9 cellular contexts compared by ENCODE assay signal in the genomic region with DNA sequence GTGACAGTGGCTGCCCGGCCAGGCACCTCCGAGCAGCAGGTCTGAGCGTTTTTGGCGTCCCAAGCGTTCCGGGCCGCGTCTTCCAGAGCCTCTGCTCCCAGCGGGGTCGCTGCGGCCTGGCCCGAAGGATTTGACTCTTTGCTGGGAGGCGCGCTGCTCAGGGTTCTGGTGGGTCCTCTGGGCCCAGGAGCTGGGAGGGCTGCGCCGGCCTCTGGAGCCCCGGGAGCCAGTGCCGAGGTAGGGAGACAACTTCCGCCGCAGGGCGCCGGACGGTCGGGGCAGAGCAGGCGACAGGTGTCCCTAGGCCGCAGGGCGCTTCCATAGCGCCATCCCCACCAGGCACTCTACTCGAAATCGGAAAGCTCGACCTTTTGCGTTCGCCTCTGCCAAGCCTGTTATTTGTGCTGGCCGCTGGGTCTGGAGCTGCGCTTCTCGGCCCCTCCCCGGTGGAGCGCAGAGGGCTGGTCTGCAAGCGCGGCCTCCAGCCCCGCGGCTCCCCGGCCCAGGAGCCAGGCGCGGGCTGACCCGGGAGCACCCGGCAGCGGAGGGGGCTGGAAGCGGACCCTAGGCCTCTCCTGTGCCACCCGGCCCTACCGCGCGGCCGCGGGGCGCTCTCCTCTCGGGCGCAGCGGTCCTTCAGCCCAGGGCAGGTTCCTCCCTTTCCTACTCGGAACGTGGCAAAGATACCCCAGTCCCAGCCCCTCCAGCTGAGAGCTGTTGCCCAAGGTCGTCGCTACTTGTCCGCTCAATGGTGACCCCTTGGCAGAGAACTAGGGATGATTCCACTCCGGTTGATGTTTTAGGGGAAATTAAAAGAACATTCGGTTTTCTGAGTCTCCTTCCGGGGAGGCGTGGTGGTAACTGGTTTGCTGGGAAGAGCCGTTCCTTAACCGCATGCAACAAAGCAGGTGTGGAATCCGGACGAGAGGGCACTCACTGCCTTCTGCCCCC. TPM values are rescaled to one million over a fixed set of nuclear protein-coding genes. Genes with fewer than 3 reads are reported as not detected.
DNase-seq lines count a peak whose midpoint lies in the region; ATAC-seq and TF ChIP-seq lines count a peak whose summit lies in the region.
"Had no signal": no experiment of that assay in that cellular context is flagged by ENCODE, and none has a peak within 500 bp of the region (broad histone marks: within the 10 kb centered on the region; RNA-seq: fewer than 3 reads in every experiment).

No MANE protein-coding gene starts in this region.

- no peak overlapping the region for H3K23ac ChIP-seq in neuronal stem cell (ENCODE audit: low read depth, low read length, poor library complexity)

- H3K4me3 Mint-ChIP-seq in CD8-positive, alpha-beta memory T cell = peak overlapping the region in 4 of 7 donors; percentile 36 to 48 (median 46)

- H3K14ac ChIP-seq in neuronal stem cell (ENCODE audit: low read length) = no peak overlapping the region

- H3K4me1 Mint-ChIP-seq in CD8-positive, alpha-beta memory T cell = peaks cover 12 to 39% (median 15%) of the 10 kb centered on the region in 3 donors

- no peaks in the 10 kb centered on the region for H3K79me2 ChIP-seq in MM.1S (ENCODE audit: low read length)

- H3K27me3 Mint-ChIP-seq in CD8-positive, alpha-beta memory T cell = peaks cover 47 to 66% of the 10 kb centered on the region in 2 donors

- H3F3A ChIP-seq in MM.1S (ENCODE audit: insufficient read depth, low read length) = no peaks in the 10 kb centered on the region

- no peak overlapping the region for H2BK12ac ChIP-seq in neuronal stem cell (ENCODE audit: low read length)

- peaks cover 47% of the 10 kb centered on the region for H3K27me3 ChIP-seq in CD8-positive, alpha-beta memory T cell (ENCODE audit: insufficient read depth, low read length, poor library complexity, severe bottlenecking)
- peaks cover 89% of the 10 kb centered on the region for H3K27me3 ChIP-seq in MM.1S (replicated peaks; ENCODE audit: insufficient read depth, low read length)
- H3K27me3 ChIP-seq in neuronal stem cell (ENCODE audit: control insufficient read depth in 3 of 3, insufficient read depth in 3 of 3, low read depth in 1 of 3, low read length in 3 of 3) = peaks cover 92 to 99% (median 98%) of the 10 kb centered on the region in 3 experiments

- H2AK5ac ChIP-seq in neuronal stem cell (ENCODE audit: low read depth, low read length) = peak overlapping the region; percentile 73

- H3K9me3 Mint-ChIP-seq in CD8-positive, alpha-beta memory T cell = no peaks in the 10 kb centered on the region

- H2BK120ac ChIP-seq in neuronal stem cell (ENCODE audit: low read depth, low read length) = no peak overlapping the region

- no peak overlapping the region for H3K27ac ChIP-seq in CD8-positive, alpha-beta memory T cell (ENCODE audit: low read depth, low read length)
- H3K27ac ChIP-seq in MM.1S (ENCODE audit: low read length) = no peak overlapping the region
- H3K27ac ChIP-seq in neuronal stem cell (replicated peaks; ENCODE audit: low read length) = no peak overlapping the region

- DNase-seq in CD8-positive, alpha-beta memory T cell = no peak
- DNase-seq in MM.1S = no peak
- DNase-seq in ecto neural progenitor cell (ENCODE audit: low spot score) = peak; percentile 71
- DNase-seq in neuronal stem cell (ENCODE audit: low spot score) = peak; percentile 54
- no peak for DNase-seq in mucosa of gallbladder (ENCODE audit: low spot score)

- peaks cover 13% of the 10 kb centered on the region for H3K4me1 ChIP-seq in CD8-positive, alpha-beta memory T cell (ENCODE audit: insufficient read depth, low read length)
- peaks cover 7% of the 10 kb centered on the region; the same call in 1 of the 2 replicates for H3K4me1 ChIP-seq in MM.1S (ENCODE audit: low read length)
- peaks cover 8 to 25% of the 10 kb centered on the region in 2 donors for H3K4me1 ChIP-seq in neuronal stem cell (ENCODE audit: control insufficient read depth in 2 of 2, insufficient read depth in 1 of 2, low read depth in 1 of 2, low read length in 2 of 2)

- H3K4me2 ChIP-seq in MM.1S (ENCODE audit: low read depth, low read length) = peak overlapping the region; percentile 22; the same call in 1 of the 2 replicates
- peak overlapping the region; percentile 68 for H3K4me2 ChIP-seq in neuronal stem cell (ENCODE audit: insufficient read depth, low read length, poor library complexity, severe bottlenecking)

- H3K9ac ChIP-seq in MM.1S (ENCODE audit: low read length) (no peak overlapping the region), neuronal stem cell (ENCODE audit: low read depth, low read length, poor library complexity) (no peak overlapping the region)

- no peak overlapping the region for H4K91ac ChIP-seq in neuronal stem cell (ENCODE audit: low read depth, low read length, poor library complexity)

- H3K4me3 ChIP-seq in CD8-positive, alpha-beta memory T cell (ENCODE audit: low read length) = no peak overlapping the region
- H3K4me3 ChIP-seq in MM.1S (ENCODE audit: low read length) = no peak overlapping the region
- peak overlapping the region; percentile 25 to 36 for H3K4me3 ChIP-seq in neuronal stem cell (ENCODE audit: low read length in 2 of 2)

- no peak for TF ChIP-seq CTCF in MM.1S (IDR thresholded peaks at IDR 0.05; ENCODE audit: low read length)

- POLR2A ChIA-PET in CD8-positive, alpha-beta memory T cell (lab: Charles Lee) = no interaction called here

- no peaks in the 10 kb centered on the region for H3K36me3 Mint-ChIP-seq in CD8-positive, alpha-beta memory T cell

- no peaks in the 10 kb centered on the region for H3K36me3 ChIP-seq in CD8-positive, alpha-beta memory T cell (ENCODE audit: insufficient read depth, low read length)
- H3K36me3 ChIP-seq in MM.1S (replicated peaks; ENCODE audit: insufficient read depth, low read length) = no peaks in the 10 kb centered on the region
- no peaks in the 10 kb centered on the region for H3K36me3 ChIP-seq in neuronal stem cell (replicated peaks in 1 of 2; ENCODE audit: control insufficient read depth in 2 of 2, insufficient read depth in 2 of 2, low read length in 2 of 2)

- no peak overlapping the region for H2BK5ac ChIP-seq in neuronal stem cell (ENCODE audit: low read length)

- H3K9me3 ChIP-seq in CD8-positive, alpha-beta memory T cell (ENCODE audit: low read length) = no peaks in the 10 kb centered on the region
- H3K9me3 ChIP-seq in MM.1S (replicated peaks; ENCODE audit: insufficient read depth, low read length) (no peaks in the 10 kb centered on the region), neuronal stem cell (replicated peaks in 1 of 2; ENCODE audit: control insufficient read depth in 2 of 2, insufficient read depth in 1 of 2, low read depth in 1 of 2, low read length in 2 of 2) (peaks cover 3% of the 10 kb centered on the region in 2 donors)

- CTCF ChIA-PET in CD8-positive, alpha-beta memory T cell (lab: Charles Lee) = no interaction called here

- H4K20me1 ChIP-seq in MM.1S (ENCODE audit: insufficient read depth, low read length) = no peaks in the 10 kb centered on the region

- no peak overlapping the region for H3K27ac Mint-ChIP-seq in CD8-positive, alpha-beta memory T cell

- no CpG with 5 or more reads among the region's 72 CpGs for WGBS in neuronal stem cell (ENCODE audit: extremely low coverage in 2 of 2, insufficient read length in 2 of 2, insufficient replicate concordance in 1 of 2), 2 donors

- no peak overlapping the region for H3K4ac ChIP-seq in neuronal stem cell (ENCODE audit: low read length)

- H2AFZ ChIP-seq in MM.1S (ENCODE audit: low read length) = no peak overlapping the region
- H2AFZ ChIP-seq in neuronal stem cell (ENCODE audit: low read length) = peak overlapping the region; percentile 92

- H3K9me2 ChIP-seq in MM.1S (replicated peaks; ENCODE audit: insufficient read depth, low read length) = no peaks in the 10 kb centered on the region

- no peak overlapping the region for H2BK15ac ChIP-seq in neuronal stem cell (ENCODE audit: low read length)

- no peak for ATAC-seq in HG03565 (IDR thresholded peaks at IDR 0.05; ENCODE audit: unreplicated experiment)
- ATAC-seq in HG02798 (IDR thresholded peaks at IDR 0.05; ENCODE audit: poor library complexity, unreplicated experiment) = no peak
- no peak for ATAC-seq in HG02884 (IDR thresholded peaks at IDR 0.05; ENCODE audit: unreplicated experiment)

- peak overlapping the region; percentile 88 for H3K18ac ChIP-seq in neuronal stem cell (ENCODE audit: low read length)

- H3K79me1 ChIP-seq in neuronal stem cell (ENCODE audit: low read depth, low read length) = peaks cover 3% of the 10 kb centered on the region

- no peak overlapping the region for H4K8ac ChIP-seq in neuronal stem cell (ENCODE audit: low read depth, low read length)

RNA-seq across cellular contexts. Expression of a gene that starts 2.3 kb away (rescaled TPM):
- total RNA-seq in CD8-positive, alpha-beta memory T cell = not detected
- polyA plus RNA-seq in CD8-positive, alpha-beta memory T cell = 0.07 TPM
- polyA plus RNA-seq in neuronal stem cell (2013, experiment 1 of 2) = 0.06 TPM
- 0.08 TPM for polyA plus RNA-seq in neuronal stem cell (2013, experiment 2 of 2)
- 0.14 TPM for total RNA-seq in mucosa of gallbladder
- total RNA-seq: frontal cortex had no signal

Comparison
In these comparisons a context has a peak if more than half of its experiments do, and no peak if none do; other contexts are left out.
1. DNase-seq: peak in ecto neural progenitor cell (single experiment) and neuronal stem cell (single experiment); none in CD8-positive, alpha-beta memory T cell (0 of 5), MM.1S (single experiment) and mucosa of gallbladder (single experiment).
2. H3K4me3 ChIP-seq: peak in neuronal stem cell (2 of 2); none in CD8-positive, alpha-beta memory T cell (single experiment) and MM.1S (single experiment).